ENCODE assay signal across 8 cellular contexts in genomic region chr5:73387630-73388370, GRCh38.
DNase-seq lines count a peak whose midpoint lies in the region; ATAC-seq lines count a peak whose summit lies in the region.

No MANE protein-coding gene starts in this region.

- peaks cover 3% of the 10 kb centered on the region for H3K9me3 ChIP-seq in aorta (ENCODE audit: control insufficient read depth, low read length)

- H3K27ac Mint-ChIP-seq in activated T-helper 1 cell treated with anti-CD3 and anti-CD28 coated beads, Interleukin-12 subunit alpha, Interleukin-12 subunit beta, Interleukin-2, Interleukin-4 antibody, amounts not matched to agents 30 ng/mL and 10 ng/mL and 1 ng/mL, durations not matched to agents 14 hours and 24 hours and 36 hours: no peak overlapping the region

- peaks cover 61% of the 10 kb centered on the region for H3K27me3 Mint-ChIP-seq in activated T-helper 1 cell treated with anti-CD3 and anti-CD28 coated beads, Interleukin-12 subunit alpha, Interleukin-12 subunit beta, Interleukin-2, Interleukin-4 antibody, amounts not matched to agents 30 ng/mL and 10 ng/mL and 1 ng/mL, durations not matched to agents 14 hours and 24 hours and 36 hours (ENCODE audit: insufficient read depth)

- WGBS in aorta, 2 donors: 9 to 19% methylated on average over 7 of the region's 7 CpGs

- intact Hi-C loops in activated T-helper 1 cell treated with anti-CD3 and anti-CD28 coated beads, Interleukin-12 subunit alpha, Interleukin-12 subunit beta, Interleukin-2, Interleukin-4 antibody, amounts not matched to agents 30 ng/mL and 10 ng/mL and 1 ng/mL, durations not matched to agents 14 hours and 24 hours and 36 hours (cut with micrococcal nuclease): loop anchor here (2.0 to 5.0 kb wide), 2 partner anchors 57 to 155 kb away; no protein-coding TSS in a partner anchor
- intact Hi-C loops in aorta (cut with DNase I): no loop called here

- peaks cover 32% of the 10 kb centered on the region for H3K9me3 Mint-ChIP-seq in activated T-helper 1 cell treated with anti-CD3 and anti-CD28 coated beads, Interleukin-12 subunit alpha, Interleukin-12 subunit beta, Interleukin-2, Interleukin-4 antibody, amounts not matched to agents 30 ng/mL and 10 ng/mL and 1 ng/mL, durations not matched to agents 14 hours and 24 hours and 36 hours

- H3K4me3 Mint-ChIP-seq in activated T-helper 1 cell treated with anti-CD3 and anti-CD28 coated beads, Interleukin-12 subunit alpha, Interleukin-12 subunit beta, Interleukin-2, Interleukin-4 antibody, amounts not matched to agents 30 ng/mL and 10 ng/mL and 1 ng/mL, durations not matched to agents 14 hours and 24 hours and 36 hours: peak overlapping the region; percentile 27

- ATAC-seq in GM18502 (IDR thresholded peaks at IDR 0.05; ENCODE audit: poor library complexity, unreplicated experiment) (peak; percentile 92), GM21390 (IDR thresholded peaks at IDR 0.05; ENCODE audit: unreplicated experiment) (peak; percentile 95), HG03558 (IDR thresholded peaks at IDR 0.05; ENCODE audit: extremely low read depth, unreplicated experiment) (peak; percentile 78), aorta (ENCODE audit: low FRiP score) (peak; percentile 46)

- H3K4me1 Mint-ChIP-seq in activated T-helper 1 cell treated with anti-CD3 and anti-CD28 coated beads, Interleukin-12 subunit alpha, Interleukin-12 subunit beta, Interleukin-2, Interleukin-4 antibody, amounts not matched to agents 30 ng/mL and 10 ng/mL and 1 ng/mL, durations not matched to agents 14 hours and 24 hours and 36 hours (ENCODE audit: low read depth): peaks cover 27% of the 10 kb centered on the region

- peaks cover 0 to 1% of the 10 kb centered on the region in 2 donors for H3K27me3 ChIP-seq in aorta (ENCODE audit: control insufficient read depth in 1 of 2, insufficient read depth in 2 of 2, low read length in 1 of 2)

- no peaks in the 10 kb centered on the region for H3K36me3 ChIP-seq in aorta (ENCODE audit: control insufficient read depth in 1 of 2, insufficient read depth in 2 of 2, low read length in 1 of 2)

- H3K4me3 ChIP-seq in aorta (ENCODE audit: low read length in 2 of 2): no peak overlapping the region

- no peaks in the 10 kb centered on the region for H3K4me1 ChIP-seq in aorta (ENCODE audit: control insufficient read depth in 1 of 2, insufficient read depth in 2 of 2, low read length in 2 of 2)

- no peak overlapping the region for H3K27ac ChIP-seq in aorta (ENCODE audit: low read depth in 1 of 2, low read length in 2 of 2)

- peak; percentile 57 for DNase-seq in activated T-helper 1 cell treated with anti-CD3 and anti-CD28 coated beads, Interleukin-12 subunit alpha, Interleukin-12 subunit beta, Interleukin-2, Interleukin-4 antibody, amounts not matched to agents 30 ng/mL and 10 ng/mL and 1 ng/mL, durations not matched to agents 14 hours and 24 hours and 36 hours (ENCODE audit: low spot score)
- DNase-seq in aorta (no peak), AG08396 (ENCODE audit: low spot score) (no peak), amniotic stem cell (lab: John Stamatoyannopoulos, UW) (no peak), NCI-H1694 treated with DMSO at 0.1 percent for 48 hours (lab: John Stamatoyannopoulos, UW) (no peak)

- H3K36me3 Mint-ChIP-seq in activated T-helper 1 cell treated with anti-CD3 and anti-CD28 coated beads, Interleukin-12 subunit alpha, Interleukin-12 subunit beta, Interleukin-2, Interleukin-4 antibody, amounts not matched to agents 30 ng/mL and 10 ng/mL and 1 ng/mL, durations not matched to agents 14 hours and 24 hours and 36 hours (ENCODE audit: low read depth): peaks cover 14% of the 10 kb centered on the region
